Comparison of ENCODE assay signal across 1 cellular context in the genomic region with DNA sequence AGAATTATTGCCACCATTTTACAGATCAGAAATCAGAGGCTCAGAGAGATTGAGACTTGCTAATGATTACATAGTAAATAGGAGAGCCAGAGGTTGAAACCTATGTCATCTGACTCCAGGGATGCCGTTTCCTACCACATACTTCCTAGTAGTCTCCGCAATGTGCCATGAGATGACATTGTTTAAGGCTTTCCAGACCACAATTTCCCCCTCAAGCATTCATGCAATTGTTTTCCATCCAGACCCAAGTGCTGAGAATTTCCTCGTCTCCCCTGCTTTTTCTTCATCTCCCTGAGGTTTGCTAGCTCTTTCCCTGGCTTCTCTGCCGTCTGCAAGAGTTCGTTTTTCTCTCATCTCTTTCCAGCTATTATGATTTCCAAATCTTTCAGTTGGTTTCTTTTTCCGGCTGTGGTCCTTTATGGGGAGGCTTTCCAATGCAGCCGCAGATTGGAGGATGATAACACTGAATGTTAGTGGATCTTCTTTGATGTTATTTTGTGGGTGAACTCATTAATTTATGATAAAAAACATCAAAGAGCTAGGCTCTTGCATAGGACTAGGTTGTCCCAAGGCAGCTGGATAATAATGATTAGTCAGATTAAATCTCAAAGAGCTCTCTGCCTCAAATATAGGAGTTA.
TF ChIP-seq lines count a peak whose summit lies in the region.

No MANE protein-coding gene starts in this region.

TF ChIP-seq in endothelial cell of umbilical vein, 7 proteins besides CTCF, POLR2A, EP300 and RAD21:
- TF ChIP-seq POLR2AphosphoS5 (IDR thresholded peaks at IDR 0.05; ENCODE audit: insufficient read depth, low read depth, low read length): no peak
- no peak for TF ChIP-seq MYC (IDR thresholded peaks at IDR 0.05; ENCODE audit: low read depth, low read length)
- no peak for TF ChIP-seq FOS (IDR thresholded peaks at IDR 0.05; ENCODE audit: borderline replicate concordance, insufficient read depth, low read length)
- TF ChIP-seq MAX (IDR thresholded peaks at IDR 0.05; ENCODE audit: insufficient read depth, insufficient read length): no peak
- no peak for TF ChIP-seq JUN (IDR thresholded peaks at IDR 0.05; ENCODE audit: borderline replicate concordance, insufficient read depth, insufficient read length, low read depth)
- no peak for TF ChIP-seq GATA2 (IDR thresholded peaks at IDR 0.05; ENCODE audit: insufficient read depth, insufficient read length, low read depth, low read length)
- no peak for TF ChIP-seq EZH2 (IDR thresholded peaks at IDR 0.05; ENCODE audit: borderline replicate concordance, low read depth, low read length, severe bottlenecking)
